ENCODE assay signal across 25 cellular contexts in genomic region chr1:101365186-101365585, GRCh38.
DNase-seq lines count a peak whose midpoint lies in the region; ATAC-seq, FAIRE-seq and TF ChIP-seq lines count a peak whose summit lies in the region.
"Had no signal": no experiment of that assay in that cellular context is flagged by ENCODE, and none has a peak within 500 bp of the region (broad histone marks: within the 10 kb centered on the region; RNA-seq: fewer than 3 reads in every experiment).

No MANE protein-coding gene starts in this region.

- peaks cover 21% of the 10 kb centered on the region for H3F3A ChIP-seq in GM23248 (ENCODE audit: insufficient read depth)

- peak; percentile 89 for FAIRE-seq in astrocyte (lab: Jason Lieb, UNC)
- FAIRE-seq: D721Med had no signal

- DNase-seq in GM23248 = peak; percentile 62
- peak; percentile 66 for DNase-seq in astrocyte (ENCODE audit: low read depth)
- DNase-seq in fibroblast of peridontal ligament (ENCODE audit: extremely low read depth) = peak; percentile 96
- DNase-seq in activated naive CD4-positive, alpha-beta T cell treated with anti-CD3 and anti-CD28 coated beads, Interleukin-2, amount 10 ng/mL, durations not matched to agents 7 days and 5 days = no peak
- DNase-seq in cerebellum (ENCODE audit: low spot score) = no peak
- DNase-seq in NCI-H2227 treated with DMSO at 0.1 percent for 48 hours (lab: John Stamatoyannopoulos, UW) = no peak
- DNase-seq: activated CD8-positive, alpha-beta T cell treated with anti-CD3 and anti-CD28 coated beads, Interleukin-2, amount 10 ng/mL, durations not matched to agents 7 days and 5 days; activated naive CD4-positive, alpha-beta T cell treated with anti-CD3 and anti-CD28 coated beads for 36 hours; activated T-cell treated with anti-CD3 and anti-CD28 coated beads, Interleukin-2, amount 50 U/mL, for 4 hours; anterior cingulate cortex; effector memory CD8-positive, alpha-beta T cell; heart right ventricle; KBM-7; left ventricle myocardium inferior; midbrain; NCI-H1092 treated with DMSO at 0.1 percent for 48 hours; NCI-H524 treated with DMSO at 0.1 percent for 48 hours; stimulated activated CD4-positive, alpha-beta T cell treated with anti-CD3 and anti-CD28 coated beads, Interleukin-2, amount 100 ng/mL, for 48 hours; stimulated activated naive CD8-positive, alpha-beta T cell treated with anti-CD3 and anti-CD28 coated beads, Interleukin-15, amount 100 ng/mL, for 72 hours; T1000; transverse colon had no signal

- peak overlapping the region; percentile 88 for H3K27ac Mint-ChIP-seq in astrocyte (ENCODE audit: unreplicated experiment)
- no peak overlapping the region for H3K27ac Mint-ChIP-seq in activated naive CD4-positive, alpha-beta T cell treated with anti-CD3 and anti-CD28 coated beads, Interleukin-2, amount 10 ng/mL, durations not matched to agents 7 days and 5 days
- H3K27ac Mint-ChIP-seq: activated CD8-positive, alpha-beta T cell treated with anti-CD3 and anti-CD28 coated beads, Interleukin-2, amount 10 ng/mL, durations not matched to agents 7 days and 5 days; activated naive CD4-positive, alpha-beta T cell treated with anti-CD3 and anti-CD28 coated beads for 36 hours had no signal

- H3K79me2 ChIP-seq in GM23248 (ENCODE audit: insufficient read depth) (no peaks in the 10 kb centered on the region), astrocyte (ENCODE audit: insufficient read depth, low read length) (no peaks in the 10 kb centered on the region)

- H3K36me3 ChIP-seq in GM23248 (ENCODE audit: low read depth) (no peaks in the 10 kb centered on the region), astrocyte (ENCODE audit: insufficient read depth, low read length) (no peaks in the 10 kb centered on the region)
- H3K36me3 ChIP-seq: heart right ventricle, left ventricle myocardium inferior, transverse colon had no signal

- no peaks in the 10 kb centered on the region for H3K9me2 ChIP-seq in GM23248 (ENCODE audit: insufficient read depth)

- H3K27ac ChIP-seq in GM23248 (peak overlapping the region; percentile 30), astrocyte (ENCODE audit: low read depth, low read length) (peak overlapping the region; percentile 55)
- H3K27ac ChIP-seq: heart right ventricle, left ventricle myocardium inferior, RWPE1, skin epidermis, transverse colon had no signal

- H3K27me3 ChIP-seq in GM23248 (replicated peaks; ENCODE audit: insufficient read depth) = no peaks in the 10 kb centered on the region; the same call in 1 of the 2 replicates
- no peaks in the 10 kb centered on the region for H3K27me3 ChIP-seq in astrocyte (ENCODE audit: insufficient read depth, low read length)
- H3K27me3 ChIP-seq: heart right ventricle, transverse colon had no signal

- H3K9me3 ChIP-seq in GM23248 (ENCODE audit: low read depth) (no peaks in the 10 kb centered on the region), astrocyte (ENCODE audit: insufficient read depth, low read depth, low read length) (no peaks in the 10 kb centered on the region)
- H3K9me3 ChIP-seq: heart right ventricle, left ventricle myocardium inferior, transverse colon had no signal

- in situ Hi-C loops in GM23248 (cut with MboI) = no loop called here

- H2AFZ ChIP-seq in GM23248 (no peak overlapping the region), astrocyte (ENCODE audit: low read depth, low read length) (peak overlapping the region; percentile 12)

- no peak for TF ChIP-seq CTCF in astrocyte (IDR thresholded peaks at IDR 0.05; ENCODE audit: insufficient read depth, low read depth, low read length)

- H3K9me3 Mint-ChIP-seq in astrocyte (ENCODE audit: unreplicated experiment) = peaks cover 7% of the 10 kb centered on the region
- H3K9me3 Mint-ChIP-seq in activated naive CD4-positive, alpha-beta T cell treated with anti-CD3 and anti-CD28 coated beads, Interleukin-2, amount 10 ng/mL, durations not matched to agents 7 days and 5 days = peaks cover 2% of the 10 kb centered on the region
- H3K9me3 Mint-ChIP-seq: activated naive CD4-positive, alpha-beta T cell treated with anti-CD3 and anti-CD28 coated beads for 36 hours; activated T-cell treated with anti-CD3 and anti-CD28 coated beads, Interleukin-2, amount 50 U/mL, for 4 hours; effector memory CD8-positive, alpha-beta T cell; stimulated activated naive CD8-positive, alpha-beta T cell treated with anti-CD3 and anti-CD28 coated beads, Interleukin-15, amount 100 ng/mL, for 72 hours had no signal

- CTCF ChIA-PET in activated naive CD4-positive, alpha-beta T cell treated with anti-CD3 and anti-CD28 coated beads, Interleukin-2, amount 10 ng/mL, durations not matched to agents 7 days and 5 days (lab: Charles Lee) = interaction anchor here (1.6 to 1.8 kb wide), 2 partner anchors 10 to 56 kb away, joined by 5 to 9 read pairs; no protein-coding TSS in a partner anchor

- ATAC-seq in HG03045 (IDR thresholded peaks at IDR 0.05; ENCODE audit: unreplicated experiment) = no peak
- ATAC-seq: activated CD8-positive, alpha-beta T cell treated with anti-CD3 and anti-CD28 coated beads, Interleukin-2, amount 10 ng/mL, durations not matched to agents 7 days and 5 days; activated T-cell treated with anti-CD3 and anti-CD28 coated beads, Interleukin-2, amount 50 U/mL, for 4 hours; effector memory CD8-positive, alpha-beta T cell; heart right ventricle; stimulated activated naive CD8-positive, alpha-beta T cell treated with anti-CD3 and anti-CD28 coated beads, Interleukin-15, amount 100 ng/mL, for 72 hours had no signal

- peaks cover 28% of the 10 kb centered on the region for H3K4me1 Mint-ChIP-seq in astrocyte (ENCODE audit: low read depth, unreplicated experiment)
- no peaks in the 10 kb centered on the region for H3K4me1 Mint-ChIP-seq in activated naive CD4-positive, alpha-beta T cell treated with anti-CD3 and anti-CD28 coated beads, Interleukin-2, amount 10 ng/mL, durations not matched to agents 7 days and 5 days

- H3K36me3 Mint-ChIP-seq in astrocyte (ENCODE audit: low read depth, unreplicated experiment) = no peaks in the 10 kb centered on the region
- H3K36me3 Mint-ChIP-seq in activated naive CD4-positive, alpha-beta T cell treated with anti-CD3 and anti-CD28 coated beads, Interleukin-2, amount 10 ng/mL, durations not matched to agents 7 days and 5 days = no peaks in the 10 kb centered on the region

- H3K4me2 ChIP-seq in GM23248 (ENCODE audit: unreplicated experiment) (peak overlapping the region; percentile 13), astrocyte (ENCODE audit: low read length) (peak overlapping the region; percentile 33)

- H4K20me1 ChIP-seq in GM23248 (ENCODE audit: insufficient read depth) (no peaks in the 10 kb centered on the region), astrocyte (ENCODE audit: insufficient read depth, low read length) (no peaks in the 10 kb centered on the region)

- peaks cover 23% of the 10 kb centered on the region for H3K4me1 ChIP-seq in GM23248 (ENCODE audit: insufficient read depth)
- peaks cover 22% of the 10 kb centered on the region for H3K4me1 ChIP-seq in astrocyte (ENCODE audit: insufficient read depth, low read length)
- H3K4me1 ChIP-seq: heart right ventricle, transverse colon had no signal

- H3K4me3 ChIP-seq in GM23248 (no peak overlapping the region), astrocyte (ENCODE audit: insufficient read depth, low read depth, low read length) (no peak overlapping the region)
- H3K4me3 ChIP-seq: heart right ventricle, left ventricle myocardium inferior, skin epidermis, transverse colon had no signal

- peaks cover 3% of the 10 kb centered on the region for H3K27me3 Mint-ChIP-seq in astrocyte (ENCODE audit: low read depth, unreplicated experiment)
- H3K27me3 Mint-ChIP-seq in activated naive CD4-positive, alpha-beta T cell treated with anti-CD3 and anti-CD28 coated beads, Interleukin-2, amount 10 ng/mL, durations not matched to agents 7 days and 5 days = no peaks in the 10 kb centered on the region
- H3K27me3 Mint-ChIP-seq: effector memory CD8-positive, alpha-beta T cell; stimulated activated naive CD8-positive, alpha-beta T cell treated with anti-CD3 and anti-CD28 coated beads, Interleukin-15, amount 100 ng/mL, for 72 hours had no signal

- no peak overlapping the region for H3K4me3 Mint-ChIP-seq in astrocyte (ENCODE audit: unreplicated experiment)
- H3K4me3 Mint-ChIP-seq in activated naive CD4-positive, alpha-beta T cell treated with anti-CD3 and anti-CD28 coated beads, Interleukin-2, amount 10 ng/mL, durations not matched to agents 7 days and 5 days = no peak overlapping the region
- H3K4me3 Mint-ChIP-seq: activated CD8-positive, alpha-beta T cell treated with anti-CD3 and anti-CD28 coated beads, Interleukin-2, amount 10 ng/mL, durations not matched to agents 7 days and 5 days; activated naive CD4-positive, alpha-beta T cell treated with anti-CD3 and anti-CD28 coated beads for 36 hours; activated T-cell treated with anti-CD3 and anti-CD28 coated beads, Interleukin-2, amount 50 U/mL, for 4 hours; effector memory CD8-positive, alpha-beta T cell; stimulated activated naive CD8-positive, alpha-beta T cell treated with anti-CD3 and anti-CD28 coated beads, Interleukin-15, amount 100 ng/mL, for 72 hours had no signal

- 31 to 39% methylated on average over 3 of the region's 3 CpGs for WGBS in GM23248 (ENCODE audit: low coverage in 1 of 2, low lambda C conversion rate in 2 of 2, missing lambda C conversion rate in 2 of 2), 2 experiments

- H3K9ac ChIP-seq in GM23248 (no peak overlapping the region), astrocyte (ENCODE audit: low read length) (no peak overlapping the region)

Comparison
In these comparisons a context has a peak if more than half of its experiments do, and no peak if none do; other contexts are left out.
1. DNase-seq: peak in GM23248 (single experiment), astrocyte (single experiment) and fibroblast of peridontal ligament (single experiment); none in activated naive CD4-positive, alpha-beta T cell treated with anti-CD3 and anti-CD28 coated beads, Interleukin-2, amount 10 ng/mL, durations not matched to agents 7 days and 5 days (single experiment), cerebellum (single experiment) and NCI-H2227 treated with DMSO at 0.1 percent for 48 hours (single experiment).